8 cellular contexts compared by ENCODE assay signal in genomic region chr12:89949457-89950195, GRCh38.
DNase-seq lines count a peak whose midpoint lies in the region; ATAC-seq, FAIRE-seq and TF ChIP-seq lines count a peak whose summit lies in the region.

No MANE protein-coding gene starts in this region.

- no peak overlapping the region for H3K14ac ChIP-seq in H1 (ENCODE audit: insufficient read length)

- no peak overlapping the region for H2BK120ac ChIP-seq in H1 (replicated peaks; ENCODE audit: low read depth, low read length)

- H4K8ac ChIP-seq in H1 (ENCODE audit: extremely low read depth, insufficient read depth, low read length) = no peak overlapping the region

- peaks cover 9% of the 10 kb centered on the region for H3K4me1 Mint-ChIP-seq in T-helper 1 cell treated with Interleukin-12 subunit alpha and Interleukin-12 subunit beta and Interleukin-4 antibody, amounts not matched to agents 30 μg/mL and 1 μg/mL, for 36 hours (ENCODE audit: low read depth)

- DNase-seq in COR-L47 (lab: John Stamatoyannopoulos, UW) = peak; percentile 45
- no peak for DNase-seq in H1 (ENCODE audit: low read depth in 1 of 2, low spot score in 2 of 2)
- no peak for DNase-seq in omental fat pad (ENCODE audit: low spot score)
- DNase-seq in COLO668 (lab: John Stamatoyannopoulos, UW; ENCODE audit: unreplicated experiment) = no peak
- DNase-seq in NOMO-1 (lab: John Stamatoyannopoulos, UW; ENCODE audit: unreplicated experiment in 2 of 2) = no peak

- 0 out of 2 replicates have a peak overlapping the region, but pooled peaks have one; percentile 22 for H2BK20ac ChIP-seq in H1 (ENCODE audit: low read length)

- no peak overlapping the region for H2AK5ac ChIP-seq in H1 (ENCODE audit: low read depth, low read length)

- H3K18ac ChIP-seq in H1 (ENCODE audit: extremely low read depth, low read length) = no peak overlapping the region

- no peak overlapping the region for H4K5ac ChIP-seq in H1 (ENCODE audit: insufficient read length, low read depth, low read length)

- no peaks in the 10 kb centered on the region for H3K79me2 ChIP-seq in H1 (ENCODE audit: control insufficient read depth in 1 of 2, insufficient read depth in 2 of 2, low read length in 2 of 2)

- peak; percentile 20 to 30; a peak in 3 of 4 replicates for TF ChIP-seq RAD21 in H1 (IDR thresholded peaks at IDR 0.05 in 1 of 2, conservative IDR thresholded peaks at IDR 0.05 in 1 of 2; ENCODE audit: low read depth in 2 of 2, low read length in 2 of 2)

- H4K91ac ChIP-seq in H1 (replicated peaks; ENCODE audit: insufficient read length, low read length) = no peak overlapping the region

- peak in 1 of 3 experiments; percentile 19; a peak in 1 of 4 replicates for TF ChIP-seq CTCF in H1 (IDR thresholded peaks at IDR 0.05; ENCODE audit: control extremely low read depth in 1 of 3, insufficient read depth in 1 of 3, low read depth in 1 of 3, low read length in 3 of 3)
- no peak for TF ChIP-seq CTCF in omental fat pad (IDR thresholded peaks at IDR 0.05)

- no peak overlapping the region for H3K56ac ChIP-seq in H1 (replicated peaks; ENCODE audit: insufficient read length, low read depth, low read length)

- no peak for TF ChIP-seq EP300 in H1 (IDR thresholded peaks at IDR 0.05; ENCODE audit: borderline replicate concordance in 1 of 2, low read depth in 2 of 2, low read length in 2 of 2)

- H3K4me1 ChIP-seq in H1 (replicated peaks in 1 of 4; ENCODE audit: control insufficient read depth in 3 of 4, insufficient read depth in 4 of 4, low read length in 3 of 4) = peaks cover 0 to 7% (median 5%) of the 10 kb centered on the region in 4 experiments; a peak in 5 of 7 replicates

- no peak overlapping the region for H2BK15ac ChIP-seq in H1 (ENCODE audit: low read length)

- H3K4me3 Mint-ChIP-seq in T-helper 1 cell treated with Interleukin-12 subunit alpha and Interleukin-12 subunit beta and Interleukin-4 antibody, amounts not matched to agents 30 μg/mL and 1 μg/mL, for 36 hours = no peak overlapping the region

- no peak overlapping the region for H2BK5ac ChIP-seq in H1 (ENCODE audit: low read depth, low read length)

- H4K20me1 ChIP-seq in H1 (replicated peaks in 1 of 2; ENCODE audit: control insufficient read depth in 1 of 2, insufficient read depth in 2 of 2, low read length in 2 of 2) = no peaks in the 10 kb centered on the region

- no peak overlapping the region for H3K4me3 ChIP-seq in H1 (ENCODE audit: extremely low read depth in 1 of 4, insufficient read depth in 2 of 4, low read depth in 3 of 4, low read length in 4 of 4)

- H3K23ac ChIP-seq in H1 (ENCODE audit: insufficient read length) = no peak overlapping the region

- H3K36me3 ChIP-seq in H1 (ENCODE audit: control insufficient read depth in 2 of 4, insufficient read depth in 4 of 4, low read length in 3 of 4) = no peaks in the 10 kb centered on the region

- no peaks in the 10 kb centered on the region for H3K36me3 Mint-ChIP-seq in T-helper 1 cell treated with Interleukin-12 subunit alpha and Interleukin-12 subunit beta and Interleukin-4 antibody, amounts not matched to agents 30 μg/mL and 1 μg/mL, for 36 hours (ENCODE audit: low read depth)

- H3K27me3 Mint-ChIP-seq in T-helper 1 cell treated with Interleukin-12 subunit alpha and Interleukin-12 subunit beta and Interleukin-4 antibody, amounts not matched to agents 30 μg/mL and 1 μg/mL, for 36 hours (ENCODE audit: low read depth) = no peaks in the 10 kb centered on the region

- no peaks in the 10 kb centered on the region for H3K79me1 ChIP-seq in H1 (ENCODE audit: low read depth, low read length)

- no peaks in the 10 kb centered on the region for H3K9me3 Mint-ChIP-seq in T-helper 1 cell treated with Interleukin-12 subunit alpha and Interleukin-12 subunit beta and Interleukin-4 antibody, amounts not matched to agents 30 μg/mL and 1 μg/mL, for 36 hours

- no peaks in the 10 kb centered on the region for H3K9me3 ChIP-seq in H1 (ENCODE audit: insufficient read depth in 2 of 2, low read depth in 1 of 2, low read length in 1 of 2)

- POLR2A ChIA-PET in H1 (lab: Charles Lee; ENCODE audit: partially characterized antibody) = no interaction called here

- no peak overlapping the region for H3K4me2 ChIP-seq in H1 (ENCODE audit: insufficient read depth in 1 of 2, low read depth in 2 of 2, low read length in 2 of 2)

- no peak overlapping the region for H3K4ac ChIP-seq in H1 (replicated peaks; ENCODE audit: insufficient read length, low read depth, low read length)

- H2AFZ ChIP-seq in H1 (ENCODE audit: low read length) = no peak overlapping the region

- no peak for TF ChIP-seq POLR2A in H1 (IDR thresholded peaks at IDR 0.05; ENCODE audit: control extremely low read depth in 1 of 2, low read depth in 2 of 2, low read length in 2 of 2)

- H3K23me2 ChIP-seq in H1 (ENCODE audit: low read depth, low read length) = no peaks in the 10 kb centered on the region

- H3K27ac Mint-ChIP-seq in T-helper 1 cell treated with Interleukin-12 subunit alpha and Interleukin-12 subunit beta and Interleukin-4 antibody, amounts not matched to agents 30 μg/mL and 1 μg/mL, for 36 hours = peak overlapping the region; percentile 6

- ATAC-seq in GM19328 (IDR thresholded peaks at IDR 0.05; ENCODE audit: unreplicated experiment) (peak; percentile 88), HG03280 (IDR thresholded peaks at IDR 0.05; ENCODE audit: unreplicated experiment) (peak; percentile 94), omental fat pad (ENCODE audit: low FRiP score) (peak; percentile 76)

- no peak overlapping the region for H3K27ac ChIP-seq in H1 (ENCODE audit: low read depth, low read length)

- H2BK12ac ChIP-seq in H1 (ENCODE audit: low read depth, low read length) = no peak overlapping the region

- no peaks in the 10 kb centered on the region for H3K27me3 ChIP-seq in H1 (replicated peaks in 1 of 4; ENCODE audit: control insufficient read depth in 3 of 4, extremely low read depth in 1 of 4, insufficient read depth in 3 of 4, low read length in 3 of 4)

- H3K9ac ChIP-seq in H1 (replicated peaks in 1 of 4; ENCODE audit: extremely low read depth in 1 of 4, low read depth in 3 of 4, low read length in 3 of 4) = no peak overlapping the region

- CTCF ChIA-PET in H1 (lab: Charles Lee; ENCODE audit: partially characterized antibody) = interaction anchor here (0.6 to 1.6 kb wide), 4 partner anchors 11 to 262 kb away, joined by 3 to 4 read pairs (median 4); no protein-coding TSS in a partner anchor

- WGBS in H1 (ENCODE audit: extremely low coverage in 1 of 2, insufficient coverage in 1 of 2, insufficient read length in 1 of 2, insufficient replicate concordance in 2 of 2, low coverage in 1 of 2, low lambda C conversion rate in 2 of 2, missing lambda C conversion rate in 1 of 2), 2 experiments = 83% methylated on average over 4 of the region's 4 CpGs; no CpG with 5 or more reads in 1 of the 2 experiments

- FAIRE-seq in H1 (lab: Jason Lieb, UNC) = no peak

TF ChIP-seq in H1, 55 proteins besides CTCF, POLR2A, EP300 and RAD21:
- TF ChIP-seq POU5F1 (IDR thresholded peaks at IDR 0.05; ENCODE audit: low read depth, low read length) = no peak
- TF ChIP-seq ATF2 (IDR thresholded peaks at IDR 0.05; ENCODE audit: low read length) = no peak
- TF ChIP-seq BRCA1 (IDR thresholded peaks at IDR 0.05; ENCODE audit: low read depth, low read length) = no peak
- no peak for TF ChIP-seq TCF12 (IDR thresholded peaks at IDR 0.05; ENCODE audit: low read depth, low read length)
- no peak for TF ChIP-seq TBP (IDR thresholded peaks at IDR 0.05; ENCODE audit: low read depth, low read length)
- no peak for TF ChIP-seq KDM4A (IDR thresholded peaks at IDR 0.05; ENCODE audit: low read depth, low read length, severe bottlenecking)
- no peak for TF ChIP-seq SIX5 (IDR thresholded peaks at IDR 0.05; ENCODE audit: low read depth, low read length)
- TF ChIP-seq RFX5 (IDR thresholded peaks at IDR 0.05; ENCODE audit: borderline replicate concordance, low read depth, low read length) = no peak
- TF ChIP-seq NANOG (IDR thresholded peaks at IDR 0.05; ENCODE audit: insufficient read depth, low read depth, low read length, poor library complexity, severe bottlenecking) = no peak
- TF ChIP-seq ZNF274 (IDR thresholded peaks at IDR 0.05; ENCODE audit: borderline replicate concordance, extremely low read depth, low read length) = no peak
- no peak for TF ChIP-seq NRF1 (IDR thresholded peaks at IDR 0.05; ENCODE audit: low read depth, low read length)
